In the genomic region with DNA sequence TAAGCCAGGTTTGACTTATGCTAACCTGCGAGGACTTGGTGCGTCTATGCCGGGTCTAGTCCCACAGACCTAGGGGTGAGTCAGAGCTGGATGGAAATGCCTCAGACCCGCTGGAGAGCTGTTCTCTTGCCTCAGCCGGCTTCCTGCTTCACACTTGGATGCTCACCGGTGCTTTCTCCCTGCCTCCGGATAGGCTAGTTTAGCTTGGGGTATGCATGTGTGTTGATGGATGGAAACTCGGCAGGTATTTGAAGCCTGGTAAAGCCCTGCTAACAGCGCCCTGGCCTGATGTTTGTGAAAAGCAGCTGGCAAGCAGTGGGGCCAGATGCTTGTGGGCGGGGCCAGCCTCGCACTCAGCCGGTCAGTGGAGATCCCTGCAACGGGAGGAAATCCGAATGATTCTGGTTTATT, we compare ENCODE assay signal across 8 cellular contexts. TPM values are rescaled to one million over a fixed set of nuclear protein-coding genes. Genes with fewer than 3 reads are reported as not detected.
DNase-seq lines count a peak whose midpoint lies in the region; ATAC-seq and TF ChIP-seq lines count a peak whose summit lies in the region.

No MANE protein-coding gene starts in this region.

- DNase-seq in Ammon's horn (ENCODE audit: low spot score) (peak; percentile 75), HCEC 1CT (peak; percentile 75), T-helper 17 cell (no peak), fibroblast of villous mesenchyme (ENCODE audit: low read depth) (peak; percentile 88), nephron progenitor cell (peak; percentile 46), DMS114 treated with DMSO at 0.1 percent for 48 hours (lab: John Stamatoyannopoulos, UW; ENCODE audit: unreplicated experiment) (no peak), SK-N-DZ (ENCODE audit: low spot score) (no peak), NCI-H1092 (lab: John Stamatoyannopoulos, UW) (no peak)

- H3K4me3 ChIP-seq in fibroblast of villous mesenchyme (ENCODE audit: low read depth, low read length), result no peak overlapping the region

- no peak for TF ChIP-seq CTCF in fibroblast of villous mesenchyme (IDR thresholded peaks at IDR 0.05; ENCODE audit: insufficient read depth, low read depth, low read length)
- no peak for TF ChIP-seq CTCF in nephron progenitor cell (IDR thresholded peaks at IDR 0.05)

- H3K9me3 Mint-ChIP-seq in nephron progenitor cell, result no peaks in the 10 kb centered on the region

- H3K4me1 Mint-ChIP-seq in T-helper 17 cell (peaks cover 55% of the 10 kb centered on the region), nephron progenitor cell (peaks cover 51% of the 10 kb centered on the region)

- peak; percentile 37 for ATAC-seq in T-helper 17 cell

- H3K27me3 Mint-ChIP-seq in T-helper 17 cell (no peaks in the 10 kb centered on the region), nephron progenitor cell (ENCODE audit: low read depth, poor library complexity) (no peaks in the 10 kb centered on the region)

- no peak overlapping the region for H3K4me3 Mint-ChIP-seq in T-helper 17 cell
- H3K4me3 Mint-ChIP-seq in nephron progenitor cell, result no peak overlapping the region

- no peaks in the 10 kb centered on the region for H3K9me3 ChIP-seq in T-helper 17 cell (ENCODE audit: control insufficient read depth, low read length, poor library complexity, severe bottlenecking)

- peak overlapping the region; percentile 41 for H3K27ac Mint-ChIP-seq in T-helper 17 cell
- H3K27ac Mint-ChIP-seq in nephron progenitor cell, result peak overlapping the region; percentile 94

- H3K36me3 Mint-ChIP-seq in T-helper 17 cell (ENCODE audit: low read depth), result peaks cover 1% of the 10 kb centered on the region
- peaks cover 44% of the 10 kb centered on the region for H3K36me3 Mint-ChIP-seq in nephron progenitor cell (ENCODE audit: low read depth)

RNA-seq across cellular contexts. Expression of gene PRRC2B, which starts 29.3 kb away (rescaled TPM):
- total RNA-seq in T-helper 17 cell, result 100 to 1,000 TPM; 193 to 241 TPM
- total RNA-seq in fibroblast of villous mesenchyme, result 79.2 and 92.8 TPM in 2 replicates
- 81.2 and 95.5 TPM in 2 replicates for polyA plus RNA-seq in SK-N-DZ (2014; cell fraction: cytosol; rRNA removed)
- polyA plus RNA-seq in SK-N-DZ (2014; cell fraction: nucleus; rRNA removed), result 79.4 and 130 TPM in 2 replicates

Comparison
In these comparisons a context has a peak if more than half of its experiments do, and no peak if none do; other contexts are left out.
1. DNase-seq: peak in Ammon's horn (single experiment), HCEC 1CT (single experiment), fibroblast of villous mesenchyme (single experiment) and nephron progenitor cell (single experiment); none in T-helper 17 cell (0 of 3), DMS114 treated with DMSO at 0.1 percent for 48 hours (single experiment), SK-N-DZ (single experiment) and NCI-H1092 (single experiment).